In the genomic region with DNA sequence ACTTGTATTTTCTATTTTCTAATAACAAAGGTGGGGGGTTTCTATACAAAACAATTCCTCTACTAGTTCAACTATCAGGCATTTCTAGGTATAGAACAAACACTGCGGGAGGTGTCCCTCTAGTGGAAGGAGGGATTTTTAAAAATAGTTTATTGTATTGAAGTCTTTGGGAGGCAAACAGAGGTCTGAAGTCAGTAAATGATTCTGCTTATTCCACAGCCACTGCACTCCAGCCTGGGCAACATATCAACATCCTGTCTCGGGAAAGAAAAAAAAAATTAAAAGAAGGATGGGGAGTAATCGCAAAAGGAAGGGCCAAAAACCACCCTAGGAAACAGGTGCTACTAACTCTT, we compare ENCODE assay signal across 8 cellular contexts. TPM values are rescaled to one million over a fixed set of nuclear protein-coding genes. Genes with fewer than 3 reads are reported as not detected.
DNase-seq lines count a peak whose midpoint lies in the region; ATAC-seq and TF ChIP-seq lines count a peak whose summit lies in the region.

No MANE protein-coding gene starts in this region.

- peaks cover 0 to 22% (median 4%) of the 10 kb centered on the region in 3 donors for H3K36me3 Mint-ChIP-seq in CD8-positive, alpha-beta memory T cell
- peaks cover 2% of the 10 kb centered on the region for H3K36me3 Mint-ChIP-seq in IgD-negative memory B cell
- peaks cover 2% of the 10 kb centered on the region for H3K36me3 Mint-ChIP-seq in memory B cell

- no peak overlapping the region for H3K4me3 ChIP-seq in CD8-positive, alpha-beta memory T cell (ENCODE audit: low read length)
- peak overlapping the region; percentile 12 for H3K4me3 ChIP-seq in RWPE2 (ENCODE audit: severe bottlenecking)
- peak overlapping the region; percentile 19 to 99 (median 91) for H3K4me3 ChIP-seq in dorsolateral prefrontal cortex
- peak overlapping the region; percentile 16 to 87 for H3K4me3 ChIP-seq in vagina

- peaks cover 2 to 3% of the 10 kb centered on the region in 2 donors for H3K27me3 Mint-ChIP-seq in CD8-positive, alpha-beta memory T cell
- no peaks in the 10 kb centered on the region for H3K27me3 Mint-ChIP-seq in IgD-negative memory B cell
- H3K27me3 Mint-ChIP-seq in memory B cell, result peaks cover 5% of the 10 kb centered on the region

- no peak for TF ChIP-seq CTCF in RWPE2 (IDR thresholded peaks at IDR 0.05; ENCODE audit: poor library complexity, severe bottlenecking)
- no peak for TF ChIP-seq CTCF in dorsolateral prefrontal cortex (IDR thresholded peaks at IDR 0.05 in 54 of 56, conservative IDR thresholded peaks at IDR 0.05 in 2 of 56; ENCODE audit: low read depth in 1 of 56, partially characterized antibody in 56 of 56)
- no peak for TF ChIP-seq CTCF in vagina (IDR thresholded peaks at IDR 0.05)

- no peaks in the 10 kb centered on the region for H3K9me3 ChIP-seq in CD8-positive, alpha-beta memory T cell (ENCODE audit: low read length)
- no peaks in the 10 kb centered on the region for H3K9me3 ChIP-seq in RWPE2 (ENCODE audit: severe bottlenecking)
- no peaks in the 10 kb centered on the region for H3K9me3 ChIP-seq in vagina

- H3K27ac ChIP-seq in CD8-positive, alpha-beta memory T cell (ENCODE audit: low read depth, low read length), result no peak overlapping the region
- no peak overlapping the region for H3K27ac ChIP-seq in RWPE2 (ENCODE audit: poor library complexity, severe bottlenecking)
- peak overlapping the region in 52 of 59 donors; percentile 2 to 95 (median 80) for H3K27ac ChIP-seq in dorsolateral prefrontal cortex
- H3K27ac ChIP-seq in vagina, result peak overlapping the region; percentile 73

- no peak for TF ChIP-seq POLR2A in vagina (IDR thresholded peaks at IDR 0.05)

- CTCF ChIA-PET in CD8-positive, alpha-beta memory T cell (lab: Charles Lee), result interaction anchor here (0.8 to 1.9 kb wide), 13 partner anchors 9 to 719 kb away, joined by 3 to 8 read pairs (median 4); no protein-coding TSS in a partner anchor

- H3K4me1 Mint-ChIP-seq in CD8-positive, alpha-beta memory T cell, result peaks cover 25 to 29% (median 28%) of the 10 kb centered on the region in 3 donors
- H3K4me1 Mint-ChIP-seq in IgD-negative memory B cell, result peaks cover 15 to 19% (median 16%) of the 10 kb centered on the region in 3 donors
- H3K4me1 Mint-ChIP-seq in memory B cell, result peaks cover 18% of the 10 kb centered on the region

- no peaks in the 10 kb centered on the region for H3K27me3 ChIP-seq in CD8-positive, alpha-beta memory T cell (ENCODE audit: insufficient read depth, low read length, poor library complexity, severe bottlenecking)
- H3K27me3 ChIP-seq in RWPE2 (ENCODE audit: insufficient read depth, poor library complexity, severe bottlenecking) (no peaks in the 10 kb centered on the region), dorsolateral prefrontal cortex (no peaks in the 10 kb centered on the region), vagina (no peaks in the 10 kb centered on the region)

- H3K4me3 Mint-ChIP-seq in CD8-positive, alpha-beta memory T cell, result peak overlapping the region; percentile 83 to 94 (median 92)
- H3K4me3 Mint-ChIP-seq in IgD-negative memory B cell, result peak overlapping the region; percentile 92 to 96 (median 92)
- H3K4me3 Mint-ChIP-seq in memory B cell, result peak overlapping the region; percentile 92

- H3K9me3 Mint-ChIP-seq in CD8-positive, alpha-beta memory T cell, result no peaks in the 10 kb centered on the region
- H3K9me3 Mint-ChIP-seq in IgD-negative memory B cell, result no peaks in the 10 kb centered on the region
- H3K9me3 Mint-ChIP-seq in memory B cell, result no peaks in the 10 kb centered on the region

- DNase-seq in CD8-positive, alpha-beta memory T cell, result no peak
- DNase-seq in RWPE2 (ENCODE audit: low spot score), result no peak
- DNase-seq in dorsolateral prefrontal cortex, result no peak
- peak in 1 of 2 donors; percentile 36 for DNase-seq in memory B cell (ENCODE audit: low spot score in 2 of 2)
- no peak for DNase-seq in vagina (ENCODE audit: extremely low spot score in 2 of 2)
- no peak for DNase-seq in OCI-M2 (lab: John Stamatoyannopoulos, UW; ENCODE audit: unreplicated experiment)

- intact Hi-C loops in dorsolateral prefrontal cortex (cut with DNase I), result loop anchor here in 1 of 2 donors (5.0 kb wide), 1 partner anchor 368 kb away; no protein-coding TSS in a partner anchor
- intact Hi-C loops in vagina (cut with DNase I), result no loop called here

- ATAC-seq in RWPE2 (ENCODE audit: low read depth) (peak; percentile 30), memory B cell (ENCODE audit: low read depth) (peak; percentile 26), HG03039 (IDR thresholded peaks at IDR 0.05; ENCODE audit: unreplicated experiment) (no peak)

- H3K27ac Mint-ChIP-seq in CD8-positive, alpha-beta memory T cell, result peak overlapping the region; percentile 30 to 96 (median 86)
- H3K27ac Mint-ChIP-seq in IgD-negative memory B cell, result peak overlapping the region in 2 of 3 donors; percentile 53 to 63
- no peak overlapping the region for H3K27ac Mint-ChIP-seq in memory B cell

- no peaks in the 10 kb centered on the region for H3K36me3 ChIP-seq in CD8-positive, alpha-beta memory T cell (ENCODE audit: insufficient read depth, low read length)
- H3K36me3 ChIP-seq in RWPE2 (ENCODE audit: low read depth) (peaks cover 18% of the 10 kb centered on the region), vagina (no peaks in the 10 kb centered on the region)

- POLR2A ChIA-PET in CD8-positive, alpha-beta memory T cell (lab: Charles Lee), result interaction anchor here (0.7 kb wide), 1 partner anchor 711 kb away, joined by 3 read pairs; a partner anchor contains a TSS

- peaks cover 14% of the 10 kb centered on the region for H3K4me1 ChIP-seq in CD8-positive, alpha-beta memory T cell (ENCODE audit: insufficient read depth, low read length)
- H3K4me1 ChIP-seq in RWPE2 (ENCODE audit: insufficient read depth, poor library complexity, severe bottlenecking), result no peaks in the 10 kb centered on the region
- peaks cover 23% of the 10 kb centered on the region for H3K4me1 ChIP-seq in vagina

RNA-seq across cellular contexts. Expression of a gene that starts 0.6 kb away (rescaled TPM):
- 10 to 100 TPM; 13.1 to 15.6 TPM for total RNA-seq in CD8-positive, alpha-beta memory T cell
- polyA plus RNA-seq in CD8-positive, alpha-beta memory T cell, result 21.6 TPM
- 15.9 TPM for polyA plus RNA-seq in IgD-negative memory B cell
- total RNA-seq in dorsolateral prefrontal cortex, result 10 to 100 TPM in 119 of 120 experiments, 1 to 10 TPM in 1; 9.7 to 26.2 (median 16.9) TPM
- total RNA-seq in vagina, result 8.6 TPM

Comparison
In these comparisons a context has a peak if more than half of its experiments do, and no peak if none do; other contexts are left out.
1. H3K27ac ChIP-seq: peak in dorsolateral prefrontal cortex (52 of 59) and vagina (single experiment); none in CD8-positive, alpha-beta memory T cell (single experiment) and RWPE2 (single experiment).
2. Peak in every context shown above with its lines, with median percentiles within 50 percentile points of each other: H3K4me3 Mint-ChIP-seq.